In genomic region chr2:10493636-10494281, GRCh38 we compare ENCODE assay signal across 8 cellular contexts. TPM values are rescaled to one million over a fixed set of nuclear protein-coding genes. Genes with fewer than 3 reads are reported as not detected.
DNase-seq lines count a peak whose midpoint lies in the region; ATAC-seq and TF ChIP-seq lines count a peak whose summit lies in the region.

No MANE protein-coding gene starts in this region.

- ATAC-seq in GM18499 (IDR thresholded peaks at IDR 0.05; ENCODE audit: insufficient read depth, unreplicated experiment), result peak; percentile 60
- ATAC-seq in HG02798 (IDR thresholded peaks at IDR 0.05; ENCODE audit: poor library complexity, unreplicated experiment), result peak; percentile 93
- ATAC-seq in left lobe of liver, result no peak

- WGBS in trophoblast cell (ENCODE audit: extremely low coverage, insufficient coverage, insufficient read length), result no CpG with 5 or more reads among the region's 22 CpGs

- H3K79me2 ChIP-seq in OCI-LY3 (ENCODE audit: low read length), result no peaks in the 10 kb centered on the region
- H3K79me2 ChIP-seq in trophoblast cell (ENCODE audit: control insufficient read depth, insufficient read depth, low read length, poor library complexity), result no peaks in the 10 kb centered on the region

- H3K36me3 ChIP-seq in OCI-LY3 (replicated peaks; ENCODE audit: low read depth, low read length) (no peaks in the 10 kb centered on the region), trophoblast cell (ENCODE audit: control insufficient read depth in 1 of 2, insufficient read depth in 2 of 2, low read length in 2 of 2) (no peaks in the 10 kb centered on the region)

- H3K18ac ChIP-seq in trophoblast cell (ENCODE audit: low read length), result no peak overlapping the region

- H3K27me3 Mint-ChIP-seq in activated T-helper 1 cell treated with anti-CD3 and anti-CD28 coated beads, Interleukin-12 subunit alpha, Interleukin-12 subunit beta, Interleukin-2, Interleukin-4 antibody, amounts not matched to agents 30 ng/mL and 10 ng/mL and 1 ng/mL, durations not matched to agents 14 hours and 24 hours and 36 hours (ENCODE audit: insufficient read depth), result peaks cover 24% of the 10 kb centered on the region

- no peak overlapping the region for H3K23ac ChIP-seq in trophoblast cell (ENCODE audit: low read length)

- H2AK5ac ChIP-seq in trophoblast cell (ENCODE audit: low read length), result no peak overlapping the region

- H3K14ac ChIP-seq in trophoblast cell (ENCODE audit: low read length), result no peak overlapping the region

- H3K4me3 Mint-ChIP-seq in activated T-helper 1 cell treated with anti-CD3 and anti-CD28 coated beads, Interleukin-12 subunit alpha, Interleukin-12 subunit beta, Interleukin-2, Interleukin-4 antibody, amounts not matched to agents 30 ng/mL and 10 ng/mL and 1 ng/mL, durations not matched to agents 14 hours and 24 hours and 36 hours, result no peak overlapping the region

- H4K12ac ChIP-seq in trophoblast cell (ENCODE audit: low read depth, low read length), result no peak overlapping the region

- no peak overlapping the region for H2BK12ac ChIP-seq in trophoblast cell (ENCODE audit: low read length)

- no peaks in the 10 kb centered on the region for H4K20me1 ChIP-seq in OCI-LY3 (ENCODE audit: insufficient read depth, low read length)

- no peaks in the 10 kb centered on the region for H3K9me3 Mint-ChIP-seq in activated T-helper 1 cell treated with anti-CD3 and anti-CD28 coated beads, Interleukin-12 subunit alpha, Interleukin-12 subunit beta, Interleukin-2, Interleukin-4 antibody, amounts not matched to agents 30 ng/mL and 10 ng/mL and 1 ng/mL, durations not matched to agents 14 hours and 24 hours and 36 hours

- H3K4me3 ChIP-seq in OCI-LY3 (ENCODE audit: low read length) (0 out of 2 replicates have a peak overlapping the region, but pooled peaks have one; percentile 27), trophoblast cell (ENCODE audit: low read depth, low read length) (no peak overlapping the region)

- no peak overlapping the region for H2BK120ac ChIP-seq in trophoblast cell (ENCODE audit: insufficient read depth, low read length, poor library complexity)

- H3K4me1 ChIP-seq in OCI-LY3 (ENCODE audit: low read length) (peaks cover 11% of the 10 kb centered on the region), trophoblast cell (ENCODE audit: control insufficient read depth in 1 of 2, insufficient read depth in 2 of 2, low read length in 2 of 2) (no peaks in the 10 kb centered on the region)

- H3K9ac ChIP-seq in OCI-LY3 (ENCODE audit: low read length) (no peak overlapping the region), trophoblast cell (ENCODE audit: low read length) (no peak overlapping the region)

- H3K27me3 ChIP-seq in OCI-LY3 (ENCODE audit: low read depth, low read length) (peaks cover 20% of the 10 kb centered on the region), trophoblast cell (ENCODE audit: insufficient read depth, low read length) (no peaks in the 10 kb centered on the region)

- TF ChIP-seq CTCF in OCI-LY3 (IDR thresholded peaks at IDR 0.05; ENCODE audit: low read depth, low read length), result no peak

- H3K36me3 Mint-ChIP-seq in activated T-helper 1 cell treated with anti-CD3 and anti-CD28 coated beads, Interleukin-12 subunit alpha, Interleukin-12 subunit beta, Interleukin-2, Interleukin-4 antibody, amounts not matched to agents 30 ng/mL and 10 ng/mL and 1 ng/mL, durations not matched to agents 14 hours and 24 hours and 36 hours (ENCODE audit: low read depth), result peaks cover 2% of the 10 kb centered on the region

- H3K27ac Mint-ChIP-seq in activated T-helper 1 cell treated with anti-CD3 and anti-CD28 coated beads, Interleukin-12 subunit alpha, Interleukin-12 subunit beta, Interleukin-2, Interleukin-4 antibody, amounts not matched to agents 30 ng/mL and 10 ng/mL and 1 ng/mL, durations not matched to agents 14 hours and 24 hours and 36 hours, result no peak overlapping the region

- H2AFZ ChIP-seq in OCI-LY3 (ENCODE audit: low read depth, low read length) (no peak overlapping the region), trophoblast cell (ENCODE audit: insufficient read depth, low read length, poor library complexity) (no peak overlapping the region)

- H3K4me2 ChIP-seq in OCI-LY3 (ENCODE audit: low read length) (peak overlapping the region; percentile 49), trophoblast cell (ENCODE audit: low read length) (no peak overlapping the region)

- H2BK5ac ChIP-seq in trophoblast cell (ENCODE audit: low read depth, low read length, poor library complexity), result no peak overlapping the region

- H3K27ac ChIP-seq in OCI-LY3 (ENCODE audit: low read length), result no peak overlapping the region
- no peak overlapping the region for H3K27ac ChIP-seq in trophoblast cell (ENCODE audit: low read depth, low read length)

- no peaks in the 10 kb centered on the region for H3K79me1 ChIP-seq in trophoblast cell (ENCODE audit: low read length)

- intact Hi-C loops in activated T-helper 1 cell treated with anti-CD3 and anti-CD28 coated beads, Interleukin-12 subunit alpha, Interleukin-12 subunit beta, Interleukin-2, Interleukin-4 antibody, amounts not matched to agents 30 ng/mL and 10 ng/mL and 1 ng/mL, durations not matched to agents 14 hours and 24 hours and 36 hours (cut with micrococcal nuclease), result loop anchor here (1.0 to 5.0 kb wide), 2 partner anchors 44 to 159 kb away; no protein-coding TSS in a partner anchor

- no peak overlapping the region for H4K8ac ChIP-seq in trophoblast cell (ENCODE audit: low read depth, low read length)

- H4K91ac ChIP-seq in trophoblast cell (ENCODE audit: low read depth, low read length), result no peak overlapping the region

- H3K4ac ChIP-seq in trophoblast cell (ENCODE audit: low read depth, low read length), result no peak overlapping the region

- H3K4me1 Mint-ChIP-seq in activated T-helper 1 cell treated with anti-CD3 and anti-CD28 coated beads, Interleukin-12 subunit alpha, Interleukin-12 subunit beta, Interleukin-2, Interleukin-4 antibody, amounts not matched to agents 30 ng/mL and 10 ng/mL and 1 ng/mL, durations not matched to agents 14 hours and 24 hours and 36 hours (ENCODE audit: low read depth), result peaks cover 11% of the 10 kb centered on the region

- DNase-seq in activated T-helper 1 cell treated with anti-CD3 and anti-CD28 coated beads, Interleukin-12 subunit alpha, Interleukin-12 subunit beta, Interleukin-2, Interleukin-4 antibody, amounts not matched to agents 30 ng/mL and 10 ng/mL and 1 ng/mL, durations not matched to agents 14 hours and 24 hours and 36 hours (ENCODE audit: low spot score), result peak; percentile 55
- DNase-seq in left lobe of liver (ENCODE audit: low spot score), result peak; percentile 38
- peak; percentile 49 for DNase-seq in stimulated activated CD8-positive, alpha-beta memory T cell treated with anti-CD3 and anti-CD28 coated beads, Interleukin-7, amount 100 ng/mL, for 24 hours (ENCODE audit: low read depth)
- DNase-seq in AML-193 (lab: John Stamatoyannopoulos, UW), result no peak
- no peak for DNase-seq in trophoblast cell

- H3K9me3 ChIP-seq in OCI-LY3 (ENCODE audit: insufficient read depth, low read length) (no peaks in the 10 kb centered on the region), trophoblast cell (ENCODE audit: insufficient read depth, low read depth, low read length) (no peaks in the 10 kb centered on the region)

RNA-seq across cellular contexts. Expression of gene ODC1, which starts 45.6 kb away (rescaled TPM):
- total RNA-seq in activated T-helper 1 cell treated with anti-CD3 and anti-CD28 coated beads, Interleukin-12 subunit alpha, Interleukin-12 subunit beta, Interleukin-2, Interleukin-4 antibody, amounts not matched to agents 30 ng/mL and 10 ng/mL and 1 ng/mL, durations not matched to agents 14 hours and 24 hours and 36 hours, result 235 and 247 TPM in 2 replicates
- 16.2 TPM for total RNA-seq in left lobe of liver
- 175 and 189 TPM in 2 replicates for polyA plus RNA-seq in trophoblast cell (2013)

Comparison
In these comparisons a context has a peak if more than half of its experiments do, and no peak if none do; other contexts are left out.
1. DNase-seq: peak in activated T-helper 1 cell treated with anti-CD3 and anti-CD28 coated beads, Interleukin-12 subunit alpha, Interleukin-12 subunit beta, Interleukin-2, Interleukin-4 antibody, amounts not matched to agents 30 ng/mL and 10 ng/mL and 1 ng/mL, durations not matched to agents 14 hours and 24 hours and 36 hours (single experiment), left lobe of liver (single experiment) and stimulated activated CD8-positive, alpha-beta memory T cell treated with anti-CD3 and anti-CD28 coated beads, Interleukin-7, amount 100 ng/mL, for 24 hours (single experiment); none in AML-193 (0 of 2) and trophoblast cell (0 of 2).
2. RNA of gene ODC1, which starts 45.6 kb away (total RNA-seq): 235 to 247 TPM in activated T-helper 1 cell treated with anti-CD3 and anti-CD28 coated beads, Interleukin-12 subunit alpha, Interleukin-12 subunit beta, Interleukin-2, Interleukin-4 antibody, amounts not matched to agents 30 ng/mL and 10 ng/mL and 1 ng/mL, durations not matched to agents 14 hours and 24 hours and 36 hours; 16.2 TPM in left lobe of liver (single experiment); every median in the first group is over 10 times any median in the second.